In the genomic region with DNA sequence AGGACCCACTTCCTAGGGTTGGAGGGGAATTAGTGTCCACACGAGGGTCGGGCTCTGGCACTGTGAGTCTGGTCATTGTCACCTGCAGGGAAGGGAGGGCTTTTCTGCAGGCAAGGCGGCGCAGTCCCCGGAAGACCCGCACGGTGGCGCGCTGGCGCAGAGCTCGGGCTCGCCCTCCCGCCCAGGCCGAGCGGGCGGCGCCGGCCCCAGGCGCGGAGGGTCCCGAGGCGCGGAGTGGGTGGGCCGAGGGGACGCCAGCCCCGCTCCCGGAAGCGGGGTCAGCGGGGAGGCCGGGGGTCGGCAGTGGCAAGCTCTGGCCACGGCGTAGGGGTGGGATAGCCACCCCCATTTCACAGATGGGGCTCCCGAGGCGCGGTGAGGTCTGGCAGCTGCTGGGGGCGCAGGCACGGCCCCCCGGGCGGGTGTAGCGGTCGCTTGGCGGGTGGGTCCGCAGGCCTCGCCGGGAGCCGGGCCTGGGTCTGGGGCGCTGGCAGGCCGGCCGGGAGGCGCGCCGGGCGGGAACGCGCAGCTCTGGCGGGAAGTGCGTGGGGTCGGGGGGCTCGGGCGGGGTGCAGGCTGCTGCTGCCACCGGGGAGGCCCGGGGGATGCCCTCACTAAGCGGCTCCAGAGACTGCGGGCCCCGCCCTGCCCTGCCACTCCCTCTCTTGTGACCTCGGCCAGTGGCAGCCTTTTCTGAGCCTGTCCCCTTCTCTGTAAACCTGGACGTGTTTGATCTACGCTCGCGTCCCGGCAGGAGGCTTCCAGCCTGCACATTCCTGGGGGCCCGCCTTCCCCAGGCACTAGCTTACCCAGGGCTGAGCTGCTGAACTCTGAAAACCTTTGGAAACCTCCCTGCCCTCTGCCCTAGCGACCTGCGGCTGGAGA, we compare ENCODE assay signal across 7 cellular contexts. TPM values are rescaled to one million over a fixed set of nuclear protein-coding genes. Genes with fewer than 3 reads are reported as not detected.
A peak's percentile ranks its signal among the peaks of the same experiment; 100 is the strongest.
DNase-seq lines count a peak whose midpoint lies in the region; ATAC-seq and TF ChIP-seq lines count a peak whose summit lies in the region.

No MANE protein-coding gene starts in this region.

- H3K4me3 ChIP-seq in cardiac muscle cell (peak overlapping the region; percentile 48), upper lobe of right lung (peak overlapping the region; percentile 46)

- DNase-seq in RPMI8226 = peak; percentile 54
- DNase-seq in activated naive CD4-positive, alpha-beta T cell treated with Interleukin-2 at 50 U/mL for 16 hours = peak; percentile 76
- DNase-seq in cardiac muscle cell (ENCODE audit: low read depth in 1 of 2, low spot score in 1 of 2) = peak in 1 of 2 donors; percentile 87
- DNase-seq in posterior vena cava (ENCODE audit: low spot score) = peak; percentile 87
- DNase-seq in upper lobe of right lung = peak; percentile 87

- ATAC-seq in GM18498 (IDR thresholded peaks at IDR 0.05; ENCODE audit: unreplicated experiment) (peak; percentile 78), HG03354 (IDR thresholded peaks at IDR 0.05; ENCODE audit: poor library complexity, severe bottlenecking, unreplicated experiment) (peak; percentile 72), upper lobe of right lung (peak; percentile 78)

- H3K9me3 ChIP-seq in cardiac muscle cell (ENCODE audit: low read depth) = no peaks in the 10 kb centered on the region
- no peaks in the 10 kb centered on the region for H3K9me3 ChIP-seq in upper lobe of right lung

- peaks cover 5% of the 10 kb centered on the region for H3K27me3 ChIP-seq in cardiac muscle cell
- H3K27me3 ChIP-seq in upper lobe of right lung = no peaks in the 10 kb centered on the region

- H3K36me3 ChIP-seq in cardiac muscle cell (no peaks in the 10 kb centered on the region), upper lobe of right lung (no peaks in the 10 kb centered on the region)

- H3K4me1 ChIP-seq in cardiac muscle cell (ENCODE audit: low read depth) = peaks cover 6% of the 10 kb centered on the region
- peaks cover 8% of the 10 kb centered on the region for H3K4me1 ChIP-seq in upper lobe of right lung

- H3K27ac ChIP-seq in cardiac muscle cell = no peak overlapping the region
- peak overlapping the region; percentile 36 for H3K27ac ChIP-seq in upper lobe of right lung

- intact Hi-C loops in posterior vena cava (cut with DNase I) (loop anchor here (5.0 to 10.0 kb wide), 3 partner anchors 62 to 157 kb away; partner anchors contain the start of gene EML1 (in 1 of the 2)), upper lobe of right lung (cut with DNase I) (loop anchor here (5.0 to 10.0 kb wide), 2 partner anchors 65 to 157 kb away; partner anchors contain the start of gene EML1)

- TF ChIP-seq CTCF in cardiac muscle cell (IDR thresholded peaks at IDR 0.05; ENCODE audit: low read depth, low read length) (peak; percentile 72), upper lobe of right lung (IDR thresholded peaks at IDR 0.05) (peak; percentile 84)

RNA-seq across cellular contexts. Expression of gene CYP46A1, which starts 46.1 kb away (rescaled TPM):
- 11.1 and 14.2 TPM in 2 replicates for total RNA-seq in cardiac muscle cell
- 15.0 and 18.5 TPM in 2 replicates for polyA plus RNA-seq in cardiac muscle cell
- total RNA-seq in posterior vena cava = 1 to 10 TPM; 1.3 TPM
- 1.3 TPM for total RNA-seq in upper lobe of right lung
